In genomic region chr1:15885701-15886612, GRCh38 we compare ENCODE assay signal across 1 cellular context.
TF ChIP-seq lines count a peak whose summit lies in the region.

No MANE protein-coding gene starts in this region.

TF ChIP-seq in HEK293, 187 proteins besides CTCF, POLR2A, EP300 and RAD21 (continued from another document and continues in another):
- no peak for TF ChIP-seq PRDM2 (tag by site-specific recombination; IDR thresholded peaks at IDR 0.05; ENCODE audit: borderline replicate concordance)
- TF ChIP-seq, protein P1, sequence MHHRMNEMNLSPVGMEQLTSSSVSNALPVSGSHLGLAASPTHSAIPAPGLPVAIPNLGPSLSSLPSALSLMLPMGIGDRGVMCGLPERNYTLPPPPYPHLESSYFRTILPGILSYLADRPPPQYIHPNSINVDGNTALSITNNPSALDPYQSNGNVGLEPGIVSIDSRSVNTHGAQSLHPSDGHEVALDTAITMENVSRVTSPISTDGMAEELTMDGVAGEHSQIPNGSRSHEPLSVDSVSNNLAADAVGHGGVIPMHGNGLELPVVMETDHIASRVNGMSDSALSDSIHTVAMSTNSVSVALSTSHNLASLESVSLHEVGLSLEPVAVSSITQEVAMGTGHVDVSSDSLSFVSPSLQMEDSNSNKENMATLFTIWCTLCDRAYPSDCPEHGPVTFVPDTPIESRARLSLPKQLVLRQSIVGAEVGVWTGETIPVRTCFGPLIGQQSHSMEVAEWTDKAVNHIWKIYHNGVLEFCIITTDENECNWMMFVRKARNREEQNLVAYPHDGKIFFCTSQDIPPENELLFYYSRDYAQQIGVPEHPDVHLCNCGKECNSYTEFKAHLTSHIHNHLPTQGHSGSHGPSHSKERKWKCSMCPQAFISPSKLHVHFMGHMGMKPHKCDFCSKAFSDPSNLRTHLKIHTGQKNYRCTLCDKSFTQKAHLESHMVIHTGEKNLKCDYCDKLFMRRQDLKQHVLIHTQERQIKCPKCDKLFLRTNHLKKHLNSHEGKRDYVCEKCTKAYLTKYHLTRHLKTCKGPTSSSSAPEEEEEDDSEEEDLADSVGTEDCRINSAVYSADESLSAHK (tag by site-specific recombination; IDR thresholded peaks at IDR 0.05): no peak; the same call in 1 of the 2 replicates
- TF ChIP-seq ZNF23 (tag by site-specific recombination; IDR thresholded peaks at IDR 0.05; ENCODE audit: borderline replicate concordance): no peak
- TF ChIP-seq SCRT1 (tag by site-specific recombination; IDR thresholded peaks at IDR 0.05; ENCODE audit: borderline replicate concordance): no peak
- no peak for TF ChIP-seq HOXC10 (CRISPR knock-in tag; IDR thresholded peaks at IDR 0.05)
- TF ChIP-seq ZNF670 (tag by site-specific recombination; IDR thresholded peaks at IDR 0.05; ENCODE audit: low read depth): no peak
- no peak for TF ChIP-seq ZNF560 (tag by site-specific recombination; IDR thresholded peaks at IDR 0.05; ENCODE audit: borderline replicate concordance)
- no peak for TF ChIP-seq ZNF830 (tag by site-specific recombination; IDR thresholded peaks at IDR 0.05; ENCODE audit: low read depth)
- TF ChIP-seq OVOL3 (tag by site-specific recombination; IDR thresholded peaks at IDR 0.05): no peak
- TF ChIP-seq, protein P2, sequence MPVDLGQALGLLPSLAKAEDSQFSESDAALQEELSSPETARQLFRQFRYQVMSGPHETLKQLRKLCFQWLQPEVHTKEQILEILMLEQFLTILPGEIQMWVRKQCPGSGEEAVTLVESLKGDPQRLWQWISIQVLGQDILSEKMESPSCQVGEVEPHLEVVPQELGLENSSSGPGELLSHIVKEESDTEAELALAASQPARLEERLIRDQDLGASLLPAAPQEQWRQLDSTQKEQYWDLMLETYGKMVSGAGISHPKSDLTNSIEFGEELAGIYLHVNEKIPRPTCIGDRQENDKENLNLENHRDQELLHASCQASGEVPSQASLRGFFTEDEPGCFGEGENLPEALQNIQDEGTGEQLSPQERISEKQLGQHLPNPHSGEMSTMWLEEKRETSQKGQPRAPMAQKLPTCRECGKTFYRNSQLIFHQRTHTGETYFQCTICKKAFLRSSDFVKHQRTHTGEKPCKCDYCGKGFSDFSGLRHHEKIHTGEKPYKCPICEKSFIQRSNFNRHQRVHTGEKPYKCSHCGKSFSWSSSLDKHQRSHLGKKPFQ (tag by site-specific recombination; IDR thresholded peaks at IDR 0.05): peak; percentile 39; the same call in 1 of the 2 replicates
- 0 out of 2 replicates have a peak, but pooled peaks have one; percentile 8 for TF ChIP-seq MZF1 (tag by site-specific recombination; IDR thresholded peaks at IDR 0.05; ENCODE audit: borderline replicate concordance)
- TF ChIP-seq, protein P3, sequence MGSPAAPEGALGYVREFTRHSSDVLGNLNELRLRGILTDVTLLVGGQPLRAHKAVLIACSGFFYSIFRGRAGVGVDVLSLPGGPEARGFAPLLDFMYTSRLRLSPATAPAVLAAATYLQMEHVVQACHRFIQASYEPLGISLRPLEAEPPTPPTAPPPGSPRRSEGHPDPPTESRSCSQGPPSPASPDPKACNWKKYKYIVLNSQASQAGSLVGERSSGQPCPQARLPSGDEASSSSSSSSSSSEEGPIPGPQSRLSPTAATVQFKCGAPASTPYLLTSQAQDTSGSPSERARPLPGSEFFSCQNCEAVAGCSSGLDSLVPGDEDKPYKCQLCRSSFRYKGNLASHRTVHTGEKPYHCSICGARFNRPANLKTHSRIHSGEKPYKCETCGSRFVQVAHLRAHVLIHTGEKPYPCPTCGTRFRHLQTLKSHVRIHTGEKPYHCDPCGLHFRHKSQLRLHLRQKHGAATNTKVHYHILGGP (tag by site-specific recombination; IDR thresholded peaks at IDR 0.05): no peak
- no peak for TF ChIP-seq BCL11B (tag by site-specific recombination; IDR thresholded peaks at IDR 0.05; ENCODE audit: low read depth)
- no peak for TF ChIP-seq KLF17 (tag by site-specific recombination; IDR thresholded peaks at IDR 0.05)
- TF ChIP-seq ZNF621 (tag by site-specific recombination; IDR thresholded peaks at IDR 0.05): no peak
- TF ChIP-seq GFI1B (tag by site-specific recombination; IDR thresholded peaks at IDR 0.05): no peak
- no peak for TF ChIP-seq ZNF768 (tag by site-specific recombination; IDR thresholded peaks at IDR 0.05)
- no peak for TF ChIP-seq ZNF202 (tag by site-specific recombination; IDR thresholded peaks at IDR 0.05; ENCODE audit: borderline replicate concordance)
- TF ChIP-seq ZNF426 (tag by site-specific recombination; IDR thresholded peaks at IDR 0.05): no peak
- TF ChIP-seq ZNF16 (tag by site-specific recombination; IDR thresholded peaks at IDR 0.05; ENCODE audit: low read depth): no peak
- TF ChIP-seq ZNF138 (tag by site-specific recombination; IDR thresholded peaks at IDR 0.05; ENCODE audit: borderline replicate concordance): no peak
- TF ChIP-seq ZNF175 (tag by site-specific recombination; IDR thresholded peaks at IDR 0.05): no peak
- no peak for TF ChIP-seq ZNF266 (tag by site-specific recombination; IDR thresholded peaks at IDR 0.05; ENCODE audit: low read depth)
- TF ChIP-seq SP7 (tag by site-specific recombination; IDR thresholded peaks at IDR 0.05): peak; percentile 37; the same call in 1 of the 2 replicates
- TF ChIP-seq, protein P4, sequence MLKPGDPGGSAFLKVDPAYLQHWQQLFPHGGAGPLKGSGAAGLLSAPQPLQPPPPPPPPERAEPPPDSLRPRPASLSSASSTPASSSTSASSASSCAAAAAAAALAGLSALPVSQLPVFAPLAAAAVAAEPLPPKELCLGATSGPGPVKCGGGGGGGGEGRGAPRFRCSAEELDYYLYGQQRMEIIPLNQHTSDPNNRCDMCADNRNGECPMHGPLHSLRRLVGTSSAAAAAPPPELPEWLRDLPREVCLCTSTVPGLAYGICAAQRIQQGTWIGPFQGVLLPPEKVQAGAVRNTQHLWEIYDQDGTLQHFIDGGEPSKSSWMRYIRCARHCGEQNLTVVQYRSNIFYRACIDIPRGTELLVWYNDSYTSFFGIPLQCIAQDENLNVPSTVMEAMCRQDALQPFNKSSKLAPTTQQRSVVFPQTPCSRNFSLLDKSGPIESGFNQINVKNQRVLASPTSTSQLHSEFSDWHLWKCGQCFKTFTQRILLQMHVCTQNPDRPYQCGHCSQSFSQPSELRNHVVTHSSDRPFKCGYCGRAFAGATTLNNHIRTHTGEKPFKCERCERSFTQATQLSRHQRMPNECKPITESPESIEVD (tag by site-specific recombination; IDR thresholded peaks at IDR 0.05): peak; percentile 86
- 0 out of 2 replicates have a peak, but pooled peaks have one; percentile 44 for TF ChIP-seq TRIM28 (IDR thresholded peaks at IDR 0.05; ENCODE audit: borderline replicate concordance, low read length)
- 0 out of 2 replicates have a peak, but pooled peaks have one; percentile 38 for TF ChIP-seq ZFP69B (tag by site-specific recombination; IDR thresholded peaks at IDR 0.05)
- TF ChIP-seq OSR2 (tag by site-specific recombination; IDR thresholded peaks at IDR 0.05): peak; percentile 77
- TF ChIP-seq ZNF174 (tag by site-specific recombination; IDR thresholded peaks at IDR 0.05): no peak
- no peak for TF ChIP-seq ZBTB7A (tag by site-specific recombination; IDR thresholded peaks at IDR 0.05; ENCODE audit: low read depth)
- peak; percentile 97 for TF ChIP-seq ZXDB (tag by site-specific recombination; IDR thresholded peaks at IDR 0.05)
- TF ChIP-seq, protein P5, sequence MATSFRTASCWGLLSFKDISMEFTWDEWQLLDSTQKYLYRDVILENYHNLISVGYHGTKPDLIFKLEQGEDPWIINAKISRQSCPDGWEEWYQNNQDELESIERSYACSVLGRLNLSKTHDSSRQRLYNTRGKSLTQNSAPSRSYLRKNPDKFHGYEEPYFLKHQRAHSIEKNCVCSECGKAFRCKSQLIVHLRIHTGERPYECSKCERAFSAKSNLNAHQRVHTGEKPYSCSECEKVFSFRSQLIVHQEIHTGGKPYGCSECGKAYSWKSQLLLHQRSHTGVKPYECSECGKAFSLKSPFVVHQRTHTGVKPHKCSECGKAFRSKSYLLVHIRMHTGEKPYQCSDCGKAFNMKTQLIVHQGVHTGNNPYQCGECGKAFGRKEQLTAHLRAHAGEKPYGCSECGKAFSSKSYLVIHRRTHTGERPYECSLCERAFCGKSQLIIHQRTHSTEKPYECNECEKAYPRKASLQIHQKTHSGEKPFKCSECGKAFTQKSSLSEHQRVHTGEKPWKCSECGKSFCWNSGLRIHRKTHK (tag by site-specific recombination; IDR thresholded peaks at IDR 0.05): no peak
- no peak for TF ChIP-seq ZNF114 (tag by site-specific recombination; IDR thresholded peaks at IDR 0.05)
- no peak for TF ChIP-seq ZNF624 (tag by site-specific recombination; IDR thresholded peaks at IDR 0.05)
- no peak for TF ChIP-seq ZNF112 (tag by site-specific recombination; IDR thresholded peaks at IDR 0.05)
- TF ChIP-seq ZNF140 (tag by site-specific recombination; IDR thresholded peaks at IDR 0.05): no peak
- TF ChIP-seq, protein P6, sequence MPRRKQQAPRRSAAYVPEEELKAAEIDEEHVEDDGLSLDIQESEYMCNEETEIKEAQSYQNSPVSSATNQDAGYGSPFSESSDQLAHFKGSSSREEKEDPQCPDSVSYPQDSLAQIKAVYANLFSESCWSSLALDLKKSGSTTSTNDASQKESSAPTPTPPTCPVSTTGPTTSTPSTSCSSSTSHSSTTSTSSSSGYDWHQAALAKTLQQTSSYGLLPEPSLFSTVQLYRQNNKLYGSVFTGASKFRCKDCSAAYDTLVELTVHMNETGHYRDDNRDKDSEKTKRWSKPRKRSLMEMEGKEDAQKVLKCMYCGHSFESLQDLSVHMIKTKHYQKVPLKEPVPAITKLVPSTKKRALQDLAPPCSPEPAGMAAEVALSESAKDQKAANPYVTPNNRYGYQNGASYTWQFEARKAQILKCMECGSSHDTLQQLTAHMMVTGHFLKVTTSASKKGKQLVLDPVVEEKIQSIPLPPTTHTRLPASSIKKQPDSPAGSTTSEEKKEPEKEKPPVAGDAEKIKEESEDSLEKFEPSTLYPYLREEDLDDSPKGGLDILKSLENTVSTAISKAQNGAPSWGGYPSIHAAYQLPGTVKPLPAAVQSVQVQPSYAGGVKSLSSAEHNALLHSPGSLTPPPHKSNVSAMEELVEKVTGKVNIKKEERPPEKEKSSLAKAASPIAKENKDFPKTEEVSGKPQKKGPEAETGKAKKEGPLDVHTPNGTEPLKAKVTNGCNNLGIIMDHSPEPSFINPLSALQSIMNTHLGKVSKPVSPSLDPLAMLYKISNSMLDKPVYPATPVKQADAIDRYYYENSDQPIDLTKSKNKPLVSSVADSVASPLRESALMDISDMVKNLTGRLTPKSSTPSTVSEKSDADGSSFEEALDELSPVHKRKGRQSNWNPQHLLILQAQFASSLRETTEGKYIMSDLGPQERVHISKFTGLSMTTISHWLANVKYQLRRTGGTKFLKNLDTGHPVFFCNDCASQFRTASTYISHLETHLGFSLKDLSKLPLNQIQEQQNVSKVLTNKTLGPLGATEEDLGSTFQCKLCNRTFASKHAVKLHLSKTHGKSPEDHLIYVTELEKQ (tag by site-specific recombination; IDR thresholded peaks at IDR 0.05; ENCODE audit: borderline replicate concordance): no peak
- no peak for TF ChIP-seq ZNF221 (tag by site-specific recombination; IDR thresholded peaks at IDR 0.05; ENCODE audit: borderline replicate concordance)
- no peak for TF ChIP-seq ZFP3 (tag by site-specific recombination; IDR thresholded peaks at IDR 0.05; ENCODE audit: low read depth)
- TF ChIP-seq PRDM1 (tag by site-specific recombination; IDR thresholded peaks at IDR 0.05): peak; percentile 22; the same call in 1 of the 2 replicates
- peak; percentile 67; the same call in 1 of the 2 replicates for TF ChIP-seq ZSCAN30 (tag by site-specific recombination; IDR thresholded peaks at IDR 0.05)
- TF ChIP-seq ZNF658 (tag by site-specific recombination; IDR thresholded peaks at IDR 0.05): no peak
- TF ChIP-seq ZNF311 (tag by site-specific recombination; IDR thresholded peaks at IDR 0.05; ENCODE audit: borderline replicate concordance): no peak
- TF ChIP-seq ZNF626 (tag by site-specific recombination; IDR thresholded peaks at IDR 0.05): no peak
- TF ChIP-seq REPIN1 (tag by site-specific recombination; IDR thresholded peaks at IDR 0.05; ENCODE audit: low read depth): peak; percentile 94; the same call in 1 of the 2 replicates
- TF ChIP-seq EGR2 (tag by site-specific recombination; IDR thresholded peaks at IDR 0.05; ENCODE audit: low read depth): no peak
